Comparison of ENCODE assay signal across 1 cellular context in the genomic region with DNA sequence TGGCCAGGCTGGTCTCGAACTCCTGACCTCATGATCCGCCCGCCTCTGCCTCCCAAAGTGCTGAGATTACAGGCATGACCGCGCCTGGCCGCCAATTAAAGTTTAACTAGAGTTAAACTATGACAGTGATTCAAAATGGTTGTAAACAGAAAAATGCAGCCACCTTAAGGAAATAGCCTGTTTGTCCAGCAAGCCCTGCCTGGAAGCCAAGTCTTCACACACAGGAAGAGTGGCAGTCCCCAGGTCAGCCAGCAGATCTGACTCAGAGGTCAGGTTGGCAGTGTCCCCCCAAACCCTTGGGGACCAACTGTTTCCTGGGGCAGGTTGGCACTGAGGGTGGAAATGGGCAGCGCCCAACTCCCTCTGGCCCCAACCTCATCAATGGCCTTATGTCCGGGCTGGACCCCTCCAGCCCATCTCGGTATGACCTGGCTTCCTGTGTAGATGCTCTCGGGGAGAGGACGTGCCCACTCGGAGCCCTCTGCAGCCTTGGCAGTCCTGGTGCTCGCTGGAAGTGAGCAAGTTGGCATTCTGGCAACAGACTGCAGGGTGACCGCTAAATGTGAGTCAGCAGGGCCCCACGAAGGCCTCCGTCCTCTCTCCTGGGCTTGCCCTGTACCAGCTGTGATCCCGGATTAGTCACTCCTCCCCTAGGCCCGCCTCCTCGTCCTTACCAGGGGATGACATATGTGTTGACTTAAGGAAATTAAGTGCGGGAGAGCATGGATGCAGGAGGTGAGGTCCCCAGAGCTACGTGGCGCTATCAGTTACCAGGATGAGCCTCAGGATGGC.
TF ChIP-seq lines count a peak whose summit lies in the region.

No MANE protein-coding gene starts in this region.

TF ChIP-seq in K562, 482 proteins besides CTCF, POLR2A, EP300 and RAD21 (continued from another document):
- TF ChIP-seq IRF1 (CRISPR knock-in tag; IDR thresholded peaks at IDR 0.05; ENCODE audit: borderline replicate concordance) (no peak), TOE1 (IDR thresholded peaks at IDR 0.05; ENCODE audit: borderline replicate concordance) (no peak), TOE1 (CRISPR knock-in tag; IDR thresholded peaks at IDR 0.05; ENCODE audit: borderline replicate concordance, low read depth) (no peak), NR2C2 (CRISPR knock-in tag; IDR thresholded peaks at IDR 0.05) (no peak; the same call in 1 of the 2 replicates), NR2C2 (tag; IDR thresholded peaks at IDR 0.05) (no peak; the same call in 1 of the 2 replicates), RBM25 (IDR thresholded peaks at IDR 0.05; ENCODE audit: low read depth, low read length, severe bottlenecking) (no peak), ZNF644 (tag; IDR thresholded peaks at IDR 0.05; ENCODE audit: low read depth) (no peak), ZNF184 (CRISPR knock-in tag; IDR thresholded peaks at IDR 0.05) (no peak), RBM39 (optimal IDR thresholded peaks at IDR 0.05; ENCODE audit: low read depth, low read length) (no peak), ZNF212 (CRISPR knock-in tag; IDR thresholded peaks at IDR 0.05) (no peak), ATF3 (IDR thresholded peaks at IDR 0.05) (no peak), ATF3 (CRISPR knock-in tag; conservative IDR thresholded peaks at IDR 0.05) (no peak), FOXA1 (IDR thresholded peaks at IDR 0.05; ENCODE audit: borderline replicate concordance) (peak; percentile 53; the same call in 1 of the 2 replicates)
- TF ChIP-seq, protein P1, sequence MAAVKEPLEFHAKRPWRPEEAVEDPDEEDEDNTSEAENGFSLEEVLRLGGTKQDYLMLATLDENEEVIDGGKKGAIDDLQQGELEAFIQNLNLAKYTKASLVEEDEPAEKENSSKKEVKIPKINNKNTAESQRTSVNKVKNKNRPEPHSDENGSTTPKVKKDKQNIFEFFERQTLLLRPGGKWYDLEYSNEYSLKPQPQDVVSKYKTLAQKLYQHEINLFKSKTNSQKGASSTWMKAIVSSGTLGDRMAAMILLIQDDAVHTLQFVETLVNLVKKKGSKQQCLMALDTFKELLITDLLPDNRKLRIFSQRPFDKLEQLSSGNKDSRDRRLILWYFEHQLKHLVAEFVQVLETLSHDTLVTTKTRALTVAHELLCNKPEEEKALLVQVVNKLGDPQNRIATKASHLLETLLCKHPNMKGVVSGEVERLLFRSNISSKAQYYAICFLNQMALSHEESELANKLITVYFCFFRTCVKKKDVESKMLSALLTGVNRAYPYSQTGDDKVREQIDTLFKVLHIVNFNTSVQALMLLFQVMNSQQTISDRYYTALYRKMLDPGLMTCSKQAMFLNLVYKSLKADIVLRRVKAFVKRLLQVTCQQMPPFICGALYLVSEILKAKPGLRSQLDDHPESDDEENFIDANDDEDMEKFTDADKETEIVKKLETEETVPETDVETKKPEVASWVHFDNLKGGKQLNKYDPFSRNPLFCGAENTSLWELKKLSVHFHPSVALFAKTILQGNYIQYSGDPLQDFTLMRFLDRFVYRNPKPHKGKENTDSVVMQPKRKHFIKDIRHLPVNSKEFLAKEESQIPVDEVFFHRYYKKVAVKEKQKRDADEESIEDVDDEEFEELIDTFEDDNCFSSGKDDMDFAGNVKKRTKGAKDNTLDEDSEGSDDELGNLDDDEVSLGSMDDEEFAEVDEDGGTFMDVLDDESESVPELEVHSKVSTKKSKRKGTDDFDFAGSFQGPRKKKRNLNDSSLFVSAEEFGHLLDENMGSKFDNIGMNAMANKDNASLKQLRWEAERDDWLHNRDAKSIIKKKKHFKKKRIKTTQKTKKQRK (IDR thresholded peaks at IDR 0.05; ENCODE audit: borderline replicate concordance, low read depth, low read length) = no peak
